ENCODE assay signal across 8 cellular contexts in the genomic region with DNA sequence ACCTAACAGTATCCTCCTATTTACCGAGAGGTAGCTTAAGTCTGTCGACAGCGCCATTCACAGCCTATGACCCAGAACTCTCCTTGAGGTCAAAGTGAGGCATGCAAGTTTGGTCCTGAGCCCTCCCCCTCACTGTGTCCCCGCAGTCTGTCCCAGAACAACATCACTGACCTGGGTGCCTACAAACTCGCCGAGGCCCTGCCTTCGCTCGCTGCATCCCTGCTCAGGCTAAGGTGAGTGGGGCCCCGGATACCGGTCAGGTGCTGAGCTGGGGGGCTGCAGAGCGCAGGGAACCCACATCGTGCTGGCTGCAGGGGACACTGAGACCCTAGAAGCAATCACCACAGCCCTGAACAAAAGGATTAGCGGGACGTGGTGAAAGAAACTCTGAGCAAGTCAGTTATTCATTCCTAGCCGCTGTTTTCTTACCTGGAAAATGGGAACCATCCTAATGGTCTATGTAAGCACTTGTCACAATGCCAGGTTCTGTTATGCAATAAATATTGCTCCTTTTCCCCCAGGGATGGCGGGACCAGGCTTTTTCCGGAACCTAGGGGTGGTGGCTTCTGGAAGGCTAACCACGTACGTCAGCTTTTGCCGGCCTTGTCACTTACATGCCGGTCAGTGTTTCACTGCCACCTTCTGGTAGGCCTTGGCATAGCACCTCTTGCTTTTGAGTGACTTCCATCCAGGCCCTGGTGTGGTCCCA. TPM values are rescaled to one million over a fixed set of nuclear protein-coding genes. Genes with fewer than 3 reads are reported as not detected.
DNase-seq lines count a peak whose midpoint lies in the region; ATAC-seq lines count a peak whose summit lies in the region.

No MANE protein-coding gene starts in this region.

- ATAC-seq in HG02642 (IDR thresholded peaks at IDR 0.05; ENCODE audit: poor library complexity, unreplicated experiment) (peak; percentile 70), HG02870 (IDR thresholded peaks at IDR 0.05; ENCODE audit: unreplicated experiment) (no peak)
- ATAC-seq in activated CD4-positive, CD25-positive, alpha-beta regulatory T cell treated with anti-CD3 and anti-CD28 coated beads, Interleukin-2, amount 50 U/mL, for 24 hours: peak; percentile 65 to 74

- in situ Hi-C loops in Caki2 (cut with HindIII; ENCODE audit: low pct_unique_long_range_greater_than_20kb, low sequenced_read_pairs): no loop called here

- peak; percentile 68 for DNase-seq in Caki2 (ENCODE audit: low read depth)
- DNase-seq in NCI-H345 (lab: John Stamatoyannopoulos, UW): peak; percentile 84
- peak; percentile 85 for DNase-seq in cerebellum (ENCODE audit: low spot score)
- peak; percentile 96 for DNase-seq in left kidney (ENCODE audit: low read depth, low spot score)
- peak; percentile 84 for DNase-seq in stimulated activated CD4-positive, alpha-beta T cell treated with anti-CD3 and anti-CD28 coated beads, Interleukin-1b, Interleukin-23, amount 100 ng/mL, for 48 hours

RNA-seq across cellular contexts. Expression of a gene that starts 23.8 kb away (rescaled TPM):
- 68.1 and 71.5 TPM in 2 replicates for total RNA-seq in Caki2 (2014; rRNA removed; shearing (Covaris generic); ENCODE audit: low replicate concordance)
- total RNA-seq in cerebellum: 18.6 TPM

RNA-seq across cellular contexts. Expression of a gene that starts 25.9 kb away (rescaled TPM):
- total RNA-seq in Caki2 (2014; rRNA removed; shearing (Covaris generic); ENCODE audit: low replicate concordance): 17.7 and 25.7 TPM in 2 replicates
- total RNA-seq in cerebellum: 28.8 TPM

RNA-seq across cellular contexts. Expression of a gene that starts 41.4 kb away (rescaled TPM):
- not detected in 2 replicates for total RNA-seq in Caki2 (2014; rRNA removed; shearing (Covaris generic); ENCODE audit: low replicate concordance)
- 0.36 TPM for total RNA-seq in cerebellum
